1 cellular context compared by ENCODE assay signal in the genomic region with DNA sequence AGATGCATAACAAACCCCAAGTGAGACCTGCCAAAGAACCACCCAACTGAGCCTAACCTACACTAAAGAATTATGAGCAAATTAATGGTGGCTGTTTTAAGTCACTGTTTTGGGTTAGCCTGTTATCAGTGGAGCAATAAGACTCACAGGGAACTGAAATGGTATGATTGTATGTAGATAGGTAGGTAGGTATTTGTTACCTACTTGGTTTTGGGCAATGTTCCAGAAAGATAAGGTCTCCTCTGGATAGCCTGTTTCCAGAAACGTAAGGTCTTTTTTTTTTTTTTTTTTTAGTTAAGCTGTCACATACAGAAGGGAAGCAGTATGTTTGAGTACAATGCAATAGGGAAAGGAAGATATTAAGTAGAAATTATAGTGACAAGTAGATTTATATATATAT.
TF ChIP-seq lines count a peak whose summit lies in the region.

No MANE protein-coding gene starts in this region.

TF ChIP-seq in K562, 482 proteins besides CTCF, POLR2A, EP300 and RAD21:
- TF ChIP-seq ETV5 (CRISPR knock-in tag; IDR thresholded peaks at IDR 0.05; ENCODE audit: low read depth) (no peak), NFIC (IDR thresholded peaks at IDR 0.05) (peak; percentile 62), ZEB2 (IDR thresholded peaks at IDR 0.05) (0 out of 2 replicates have a peak, but pooled peaks have one; percentile 36)
